In the genomic region with DNA sequence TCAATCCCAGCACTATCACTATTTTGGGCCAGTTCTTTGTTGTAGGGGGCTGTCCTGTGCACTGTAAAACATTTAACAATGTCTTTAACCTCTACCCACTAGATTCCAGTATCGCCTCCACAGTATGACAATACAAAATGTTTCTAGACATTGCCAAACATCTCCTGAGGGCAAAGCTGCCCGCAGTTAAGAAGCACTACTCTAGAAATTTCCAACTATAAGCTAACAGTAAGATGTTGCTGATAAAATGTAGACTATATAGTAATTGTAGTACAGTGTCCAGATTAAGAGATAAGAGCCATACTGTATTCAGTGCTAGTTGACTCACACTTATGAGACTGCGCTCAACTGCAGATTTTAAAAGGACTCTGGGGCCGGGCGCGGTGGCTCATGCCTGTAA, we compare ENCODE assay signal across 16 cellular contexts. TPM values are rescaled to one million over a fixed set of nuclear protein-coding genes. Genes with fewer than 3 reads are reported as not detected.
DNase-seq lines count a peak whose midpoint lies in the region; ATAC-seq and TF ChIP-seq lines count a peak whose summit lies in the region.
"Had no signal": no experiment of that assay in that cellular context is flagged by ENCODE, and none has a peak within 500 bp of the region (broad histone marks: within the 10 kb centered on the region; RNA-seq: fewer than 3 reads in every experiment).

No MANE protein-coding gene starts in this region.

- H3K4me1 Mint-ChIP-seq in activated CD4-positive, alpha-beta T cell treated with anti-CD3 and anti-CD28 coated beads for 36 hours = peaks cover 44% of the 10 kb centered on the region
- H3K4me1 Mint-ChIP-seq in activated CD4-positive, alpha-beta T cell treated with anti-CD3 and anti-CD28 coated beads, Interleukin-2, amount 10 ng/mL, durations not matched to agents 24 days and 14 days = peaks cover 35% of the 10 kb centered on the region
- peaks cover 32% of the 10 kb centered on the region for H3K4me1 Mint-ChIP-seq in brain

- ATAC-seq in activated CD4-positive, alpha-beta T cell treated with anti-CD3 and anti-CD28 coated beads for 36 hours = no peak
- no peak for ATAC-seq in DND-41 (ENCODE audit: insufficient read depth, low read depth)
- ATAC-seq in GM21723 (IDR thresholded peaks at IDR 0.05; ENCODE audit: unreplicated experiment) = no peak
- ATAC-seq in HG03139 (IDR thresholded peaks at IDR 0.05; ENCODE audit: unreplicated experiment) = no peak

- peaks cover 20% of the 10 kb centered on the region; the same call in 1 of the 2 replicates for H4K20me1 ChIP-seq in DND-41 (ENCODE audit: insufficient read depth, low read length)

- peaks cover 31% of the 10 kb centered on the region for H3K36me3 ChIP-seq in DND-41 (ENCODE audit: insufficient read depth, low read length)
- peaks cover 37% of the 10 kb centered on the region for H3K36me3 ChIP-seq in neutrophil

- H3K4me2 ChIP-seq in DND-41 (ENCODE audit: insufficient read depth, low read length) = 0 out of 2 replicates have a peak overlapping the region, but pooled peaks have one; percentile 2

- H3K9ac ChIP-seq in DND-41 (ENCODE audit: low read depth, low read length) = no peak overlapping the region
- H3K9ac ChIP-seq: GM23248 had no signal

- peak overlapping the region; percentile 3 for H3K27ac Mint-ChIP-seq in activated CD4-positive, alpha-beta T cell treated with anti-CD3 and anti-CD28 coated beads for 36 hours
- H3K27ac Mint-ChIP-seq in activated CD4-positive, alpha-beta T cell treated with anti-CD3 and anti-CD28 coated beads, Interleukin-2, amount 10 ng/mL, durations not matched to agents 24 days and 14 days = no peak overlapping the region
- peak overlapping the region in 1 of 5 experiments; percentile 64 for H3K27ac Mint-ChIP-seq in brain

- peaks cover 29% of the 10 kb centered on the region for H3K36me3 Mint-ChIP-seq in activated CD4-positive, alpha-beta T cell treated with anti-CD3 and anti-CD28 coated beads for 36 hours (ENCODE audit: low read depth)
- H3K36me3 Mint-ChIP-seq in activated CD4-positive, alpha-beta T cell treated with anti-CD3 and anti-CD28 coated beads, Interleukin-2, amount 10 ng/mL, durations not matched to agents 24 days and 14 days (ENCODE audit: low read depth) = peaks cover 31% of the 10 kb centered on the region
- H3K36me3 Mint-ChIP-seq in brain = peaks cover 38% of the 10 kb centered on the region

- H3K79me2 ChIP-seq in DND-41 (ENCODE audit: insufficient read depth, low read length) = peaks cover 83% of the 10 kb centered on the region

- H3K9me3 ChIP-seq in DND-41 (ENCODE audit: insufficient read depth, low read length, severe bottlenecking) (no peaks in the 10 kb centered on the region), neutrophil (no peaks in the 10 kb centered on the region)

- H2AFZ ChIP-seq in DND-41 (ENCODE audit: low read depth, low read length) = no peak overlapping the region
- H2AFZ ChIP-seq: GM23248 had no signal

- CTCF ChIA-PET in activated CD4-positive, alpha-beta T cell treated with anti-CD3 and anti-CD28 coated beads for 36 hours (lab: Charles Lee) = interaction anchor here (1.2 to 1.7 kb wide), 2 partner anchors 10 to 38 kb away, joined by 4 to 6 read pairs; no protein-coding TSS in a partner anchor

- no peaks in the 10 kb centered on the region for H3K27me3 Mint-ChIP-seq in activated CD4-positive, alpha-beta T cell treated with anti-CD3 and anti-CD28 coated beads for 36 hours
- no peaks in the 10 kb centered on the region for H3K27me3 Mint-ChIP-seq in activated CD4-positive, alpha-beta T cell treated with anti-CD3 and anti-CD28 coated beads, Interleukin-2, amount 10 ng/mL, durations not matched to agents 24 days and 14 days
- peaks cover 3% of the 10 kb centered on the region for H3K27me3 Mint-ChIP-seq in brain
- H3K27me3 Mint-ChIP-seq: CD4-positive, CD25-positive, alpha-beta regulatory T cell had no signal

- H3K4me1 ChIP-seq in DND-41 (ENCODE audit: insufficient read depth, low read length) (peaks cover 29% of the 10 kb centered on the region), neutrophil (ENCODE audit: control insufficient read depth in 1 of 2, insufficient read depth in 1 of 2, low read depth in 1 of 2, low read length in 1 of 2) (peaks cover 95 to 97% of the 10 kb centered on the region in 2 experiments)

- TF ChIP-seq CTCF in DND-41 (IDR thresholded peaks at IDR 0.05; ENCODE audit: borderline replicate concordance, extremely low read depth, low read length, poor library complexity, severe bottlenecking) (no peak), brain (conservative IDR thresholded peaks at IDR 0.05) (no peak), neutrophil (IDR thresholded peaks at IDR 0.05) (no peak), coronary artery (IDR thresholded peaks at IDR 0.05) (no peak)

- POLR2A ChIA-PET in activated CD4-positive, alpha-beta T cell treated with anti-CD3 and anti-CD28 coated beads for 36 hours (lab: Charles Lee) = no interaction called here

- H3K27ac ChIP-seq in DND-41 (ENCODE audit: low read length) (no peak overlapping the region), neutrophil (peak overlapping the region; percentile 92), coronary artery (no peak overlapping the region)
- H3K27ac ChIP-seq: 22Rv1, GM23248 had no signal

- no peak overlapping the region for H3K4me3 Mint-ChIP-seq in activated CD4-positive, alpha-beta T cell treated with anti-CD3 and anti-CD28 coated beads for 36 hours
- H3K4me3 Mint-ChIP-seq in activated CD4-positive, alpha-beta T cell treated with anti-CD3 and anti-CD28 coated beads, Interleukin-2, amount 10 ng/mL, durations not matched to agents 24 days and 14 days = no peak overlapping the region
- peak overlapping the region in 3 of 5 experiments; percentile 55 to 65 (median 59) for H3K4me3 Mint-ChIP-seq in brain

- H3K9me3 Mint-ChIP-seq in activated CD4-positive, alpha-beta T cell treated with anti-CD3 and anti-CD28 coated beads for 36 hours (ENCODE audit: low read depth) = no peaks in the 10 kb centered on the region
- no peaks in the 10 kb centered on the region for H3K9me3 Mint-ChIP-seq in activated CD4-positive, alpha-beta T cell treated with anti-CD3 and anti-CD28 coated beads, Interleukin-2, amount 10 ng/mL, durations not matched to agents 24 days and 14 days
- H3K9me3 Mint-ChIP-seq in brain = no peaks in the 10 kb centered on the region
- H3K9me3 Mint-ChIP-seq: CD4-positive, CD25-positive, alpha-beta regulatory T cell had no signal

- H3K4me3 ChIP-seq in DND-41 (ENCODE audit: low read depth in 1 of 2, low read length in 2 of 2) (no peak overlapping the region), neutrophil (ENCODE audit: low read depth in 1 of 2, low read length in 1 of 2) (peak overlapping the region in 1 of 2 experiments; percentile 55), coronary artery (no peak overlapping the region)
- H3K4me3 ChIP-seq: GM23248 had no signal

- no peak for DNase-seq in activated CD4-positive, alpha-beta T cell treated with anti-CD3 and anti-CD28 coated beads for 36 hours
- DNase-seq in activated CD4-positive, alpha-beta T cell treated with anti-CD3 and anti-CD28 coated beads, Interleukin-2, amount 10 ng/mL, durations not matched to agents 24 days and 14 days = no peak
- DNase-seq in DND-41 (no peak), coronary artery (ENCODE audit: low spot score) (no peak)
- DNase-seq: CD4-positive, CD25-positive, alpha-beta regulatory T cell; DMS153; DMS79 treated with DMSO at 0.1 percent for 48 hours; GDM1; GM23248; IMR-90; KG1 had no signal

- intact Hi-C loops in activated CD4-positive, alpha-beta T cell treated with anti-CD3 and anti-CD28 coated beads for 36 hours (cut with DNase I, micrococcal nuclease) = loop anchor here in 1 of 2 experiments (10.0 kb wide), 1 partner anchor 380 kb away; the partner anchor contains the start of gene ZC3H12A
- intact Hi-C loops in activated CD4-positive, alpha-beta T cell treated with anti-CD3 and anti-CD28 coated beads, Interleukin-2, amount 10 ng/mL, durations not matched to agents 24 days and 14 days (cut with micrococcal nuclease) = no loop called here

- no peaks in the 10 kb centered on the region for H3K27me3 ChIP-seq in DND-41 (ENCODE audit: insufficient read depth, low read length, poor library complexity)
- H3K27me3 ChIP-seq in neutrophil = no peaks in the 10 kb centered on the region

RNA-seq across cellular contexts. Expression of gene MTF1, which starts 5.0 kb away (rescaled TPM):
- total RNA-seq in activated CD4-positive, alpha-beta T cell treated with anti-CD3 and anti-CD28 coated beads for 36 hours = 10 to 100 TPM; 16.1 to 23.8 TPM
- total RNA-seq in activated CD4-positive, alpha-beta T cell treated with anti-CD3 and anti-CD28 coated beads, Interleukin-2, amount 10 ng/mL, durations not matched to agents 24 days and 14 days = 31.2 and 31.6 TPM in 2 replicates
- polyA plus RNA-seq in brain (ENCODE audit: insufficient read depth, low read depth, low replicate concordance) = 5.0 TPM

RNA-seq across cellular contexts. Expression of gene YRDC, which starts 46.4 kb away (rescaled TPM):
- total RNA-seq in activated CD4-positive, alpha-beta T cell treated with anti-CD3 and anti-CD28 coated beads for 36 hours = 10 to 100 TPM; 22.9 to 36.3 TPM
- 69.9 and 76.1 TPM in 2 replicates for total RNA-seq in activated CD4-positive, alpha-beta T cell treated with anti-CD3 and anti-CD28 coated beads, Interleukin-2, amount 10 ng/mL, durations not matched to agents 24 days and 14 days
- polyA plus RNA-seq in brain (ENCODE audit: insufficient read depth, low read depth, low replicate concordance) = 18.1 TPM

RNA-seq across cellular contexts. Expression of gene C1orf122, which starts 46.8 kb away (rescaled TPM):
- total RNA-seq in activated CD4-positive, alpha-beta T cell treated with anti-CD3 and anti-CD28 coated beads for 36 hours = 10 to 100 TPM; 10.8 to 17.9 TPM
- 26.4 and 26.7 TPM in 2 replicates for total RNA-seq in activated CD4-positive, alpha-beta T cell treated with anti-CD3 and anti-CD28 coated beads, Interleukin-2, amount 10 ng/mL, durations not matched to agents 24 days and 14 days
- polyA plus RNA-seq in brain (ENCODE audit: insufficient read depth, low read depth, low replicate concordance) = 111 TPM

Comparison
In these comparisons a context has a peak if more than half of its experiments do, and no peak if none do; other contexts are left out.
1. H3K4me3 Mint-ChIP-seq: peak in brain (3 of 5); none in activated CD4-positive, alpha-beta T cell treated with anti-CD3 and anti-CD28 coated beads for 36 hours (single experiment) and activated CD4-positive, alpha-beta T cell treated with anti-CD3 and anti-CD28 coated beads, Interleukin-2, amount 10 ng/mL, durations not matched to agents 24 days and 14 days (single experiment).